In the genomic region with DNA sequence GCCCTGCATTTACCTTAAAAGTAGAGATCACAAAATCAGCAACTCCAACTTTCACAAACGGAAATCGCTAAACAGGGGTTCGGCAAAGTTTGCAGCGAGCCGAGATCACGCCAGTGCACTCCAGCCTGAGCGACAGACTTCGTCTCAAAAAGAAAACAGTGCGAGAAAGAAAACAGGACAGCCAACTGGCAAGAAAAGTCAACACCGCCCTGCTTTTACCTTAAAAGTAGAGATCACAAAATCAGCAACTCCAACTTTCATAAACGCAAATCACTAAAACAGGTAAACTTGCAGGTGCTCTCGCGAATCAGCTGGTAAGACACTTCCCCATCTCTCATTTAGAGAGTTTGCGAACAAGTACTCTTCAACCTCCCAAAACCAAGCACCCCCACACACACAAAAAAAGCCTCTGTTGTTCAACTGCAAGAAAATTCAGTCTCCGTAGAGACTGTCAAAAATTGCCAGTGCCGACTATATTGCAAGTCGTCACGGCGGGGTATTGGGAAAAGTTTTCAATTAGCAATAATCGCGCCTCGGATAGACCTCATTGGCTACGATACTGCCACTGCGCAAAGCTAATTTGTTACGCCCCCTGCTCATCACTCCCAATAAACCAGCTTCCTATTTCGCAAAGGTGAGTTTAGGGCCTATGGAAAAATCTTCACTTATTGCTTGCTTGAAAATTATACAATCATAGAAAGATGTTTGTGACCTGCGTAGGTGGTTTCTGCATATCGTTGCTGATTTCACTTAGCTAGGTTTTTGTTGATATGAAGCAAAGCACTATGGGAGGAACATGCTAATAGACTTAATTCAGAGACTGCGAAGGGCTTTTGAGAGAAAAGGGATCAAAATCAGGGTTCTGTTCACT, we compare ENCODE assay signal across 1 cellular context.
TF ChIP-seq lines count a peak whose summit lies in the region.

A gene (minus strand): TSS at position 577 of the 871 bp plus-strand sequence.

TF ChIP-seq in GM12878, 131 proteins besides CTCF, POLR2A, EP300 and RAD21 (continued from another document and continues in another):
- TF ChIP-seq, protein P1, sequence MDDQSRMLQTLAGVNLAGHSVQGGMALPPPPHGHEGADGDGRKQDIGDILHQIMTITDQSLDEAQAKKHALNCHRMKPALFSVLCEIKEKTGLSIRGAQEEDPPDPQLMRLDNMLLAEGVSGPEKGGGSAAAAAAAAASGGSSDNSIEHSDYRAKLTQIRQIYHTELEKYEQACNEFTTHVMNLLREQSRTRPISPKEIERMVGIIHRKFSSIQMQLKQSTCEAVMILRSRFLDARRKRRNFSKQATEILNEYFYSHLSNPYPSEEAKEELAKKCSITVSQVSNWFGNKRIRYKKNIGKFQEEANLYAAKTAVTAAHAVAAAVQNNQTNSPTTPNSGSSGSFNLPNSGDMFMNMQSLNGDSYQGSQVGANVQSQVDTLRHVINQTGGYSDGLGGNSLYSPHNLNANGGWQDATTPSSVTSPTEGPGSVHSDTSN (IDR thresholded peaks at IDR 0.05; ENCODE audit: insufficient replicate concordance, low read depth, low read length) = peak; percentile 63
- peak; percentile 56; the same call in 1 of the 2 replicates for TF ChIP-seq EED (IDR thresholded peaks at IDR 0.05; ENCODE audit: low read depth)
- TF ChIP-seq, protein P2, sequence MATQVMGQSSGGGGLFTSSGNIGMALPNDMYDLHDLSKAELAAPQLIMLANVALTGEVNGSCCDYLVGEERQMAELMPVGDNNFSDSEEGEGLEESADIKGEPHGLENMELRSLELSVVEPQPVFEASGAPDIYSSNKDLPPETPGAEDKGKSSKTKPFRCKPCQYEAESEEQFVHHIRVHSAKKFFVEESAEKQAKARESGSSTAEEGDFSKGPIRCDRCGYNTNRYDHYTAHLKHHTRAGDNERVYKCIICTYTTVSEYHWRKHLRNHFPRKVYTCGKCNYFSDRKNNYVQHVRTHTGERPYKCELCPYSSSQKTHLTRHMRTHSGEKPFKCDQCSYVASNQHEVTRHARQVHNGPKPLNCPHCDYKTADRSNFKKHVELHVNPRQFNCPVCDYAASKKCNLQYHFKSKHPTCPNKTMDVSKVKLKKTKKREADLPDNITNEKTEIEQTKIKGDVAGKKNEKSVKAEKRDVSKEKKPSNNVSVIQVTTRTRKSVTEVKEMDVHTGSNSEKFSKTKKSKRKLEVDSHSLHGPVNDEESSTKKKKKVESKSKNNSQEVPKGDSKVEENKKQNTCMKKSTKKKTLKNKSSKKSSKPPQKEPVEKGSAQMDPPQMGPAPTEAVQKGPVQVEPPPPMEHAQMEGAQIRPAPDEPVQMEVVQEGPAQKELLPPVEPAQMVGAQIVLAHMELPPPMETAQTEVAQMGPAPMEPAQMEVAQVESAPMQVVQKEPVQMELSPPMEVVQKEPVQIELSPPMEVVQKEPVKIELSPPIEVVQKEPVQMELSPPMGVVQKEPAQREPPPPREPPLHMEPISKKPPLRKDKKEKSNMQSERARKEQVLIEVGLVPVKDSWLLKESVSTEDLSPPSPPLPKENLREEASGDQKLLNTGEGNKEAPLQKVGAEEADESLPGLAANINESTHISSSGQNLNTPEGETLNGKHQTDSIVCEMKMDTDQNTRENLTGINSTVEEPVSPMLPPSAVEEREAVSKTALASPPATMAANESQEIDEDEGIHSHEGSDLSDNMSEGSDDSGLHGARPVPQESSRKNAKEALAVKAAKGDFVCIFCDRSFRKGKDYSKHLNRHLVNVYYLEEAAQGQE (IDR thresholded peaks at IDR 0.05; ENCODE audit: low read depth, low read length) = peak; percentile 45; the same call in 1 of the 2 replicates
- TF ChIP-seq, protein P3, sequence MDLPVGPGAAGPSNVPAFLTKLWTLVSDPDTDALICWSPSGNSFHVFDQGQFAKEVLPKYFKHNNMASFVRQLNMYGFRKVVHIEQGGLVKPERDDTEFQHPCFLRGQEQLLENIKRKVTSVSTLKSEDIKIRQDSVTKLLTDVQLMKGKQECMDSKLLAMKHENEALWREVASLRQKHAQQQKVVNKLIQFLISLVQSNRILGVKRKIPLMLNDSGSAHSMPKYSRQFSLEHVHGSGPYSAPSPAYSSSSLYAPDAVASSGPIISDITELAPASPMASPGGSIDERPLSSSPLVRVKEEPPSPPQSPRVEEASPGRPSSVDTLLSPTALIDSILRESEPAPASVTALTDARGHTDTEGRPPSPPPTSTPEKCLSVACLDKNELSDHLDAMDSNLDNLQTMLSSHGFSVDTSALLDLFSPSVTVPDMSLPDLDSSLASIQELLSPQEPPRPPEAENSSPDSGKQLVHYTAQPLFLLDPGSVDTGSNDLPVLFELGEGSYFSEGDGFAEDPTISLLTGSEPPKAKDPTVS (IDR thresholded peaks at IDR 0.05; ENCODE audit: low read depth, low read length) = no peak; the same call in 1 of the 2 replicates
- peak in 1 of 2 experiments; percentile 87; a peak in 1 of 4 replicates for TF ChIP-seq CEBPB (IDR thresholded peaks at IDR 0.05; ENCODE audit: borderline replicate concordance in 1 of 2, low read depth in 2 of 2, low read length in 2 of 2)
- peak; percentile 41; the same call in 1 of the 2 replicates for TF ChIP-seq FOXK2 (IDR thresholded peaks at IDR 0.05)
- TF ChIP-seq NBN (IDR thresholded peaks at IDR 0.05) = peak; percentile 95
- TF ChIP-seq KDM1A (IDR thresholded peaks at IDR 0.05; ENCODE audit: borderline replicate concordance) = no peak
- TF ChIP-seq PML (IDR thresholded peaks at IDR 0.05; ENCODE audit: low read length) = peak; percentile 100
- 0 out of 2 replicates have a peak, but pooled peaks have one; percentile 24 for TF ChIP-seq EZH2 (IDR thresholded peaks at IDR 0.05; ENCODE audit: borderline replicate concordance, control insufficient read depth, low read depth, low read length)
- TF ChIP-seq, protein P4, sequence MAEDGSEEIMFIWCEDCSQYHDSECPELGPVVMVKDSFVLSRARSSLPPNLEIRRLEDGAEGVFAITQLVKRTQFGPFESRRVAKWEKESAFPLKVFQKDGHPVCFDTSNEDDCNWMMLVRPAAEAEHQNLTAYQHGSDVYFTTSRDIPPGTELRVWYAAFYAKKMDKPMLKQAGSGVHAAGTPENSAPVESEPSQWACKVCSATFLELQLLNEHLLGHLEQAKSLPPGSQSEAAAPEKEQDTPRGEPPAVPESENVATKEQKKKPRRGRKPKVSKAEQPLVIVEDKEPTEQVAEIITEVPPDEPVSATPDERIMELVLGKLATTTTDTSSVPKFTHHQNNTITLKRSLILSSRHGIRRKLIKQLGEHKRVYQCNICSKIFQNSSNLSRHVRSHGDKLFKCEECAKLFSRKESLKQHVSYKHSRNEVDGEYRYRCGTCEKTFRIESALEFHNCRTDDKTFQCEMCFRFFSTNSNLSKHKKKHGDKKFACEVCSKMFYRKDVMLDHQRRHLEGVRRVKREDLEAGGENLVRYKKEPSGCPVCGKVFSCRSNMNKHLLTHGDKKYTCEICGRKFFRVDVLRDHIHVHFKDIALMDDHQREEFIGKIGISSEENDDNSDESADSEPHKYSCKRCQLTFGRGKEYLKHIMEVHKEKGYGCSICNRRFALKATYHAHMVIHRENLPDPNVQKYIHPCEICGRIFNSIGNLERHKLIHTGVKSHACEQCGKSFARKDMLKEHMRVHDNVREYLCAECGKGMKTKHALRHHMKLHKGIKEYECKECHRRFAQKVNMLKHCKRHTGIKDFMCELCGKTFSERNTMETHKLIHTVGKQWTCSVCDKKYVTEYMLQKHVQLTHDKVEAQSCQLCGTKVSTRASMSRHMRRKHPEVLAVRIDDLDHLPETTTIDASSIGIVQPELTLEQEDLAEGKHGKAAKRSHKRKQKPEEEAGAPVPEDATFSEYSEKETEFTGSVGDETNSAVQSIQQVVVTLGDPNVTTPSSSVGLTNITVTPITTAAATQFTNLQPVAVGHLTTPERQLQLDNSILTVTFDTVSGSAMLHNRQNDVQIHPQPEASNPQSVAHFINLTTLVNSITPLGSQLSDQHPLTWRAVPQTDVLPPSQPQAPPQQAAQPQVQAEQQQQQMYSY (CRISPR knock-in tag; IDR thresholded peaks at IDR 0.05) = peak; percentile 92
- peak; percentile 93 for TF ChIP-seq FOXM1 (IDR thresholded peaks at IDR 0.05; ENCODE audit: low read depth, low read length)
- TF ChIP-seq LARP7 (IDR thresholded peaks at IDR 0.05) = peak; percentile 16; the same call in 1 of the 2 replicates
- TF ChIP-seq NR2C2 (IDR thresholded peaks at IDR 0.05; ENCODE audit: borderline replicate concordance, control insufficient read depth, insufficient read length, low read depth) = no peak
- TF ChIP-seq JUND (IDR thresholded peaks at IDR 0.05; ENCODE audit: low read depth, low read length) = no peak
- TF ChIP-seq NFXL1 (IDR thresholded peaks at IDR 0.05; ENCODE audit: borderline replicate concordance) = no peak
- peak; percentile 97 for TF ChIP-seq BACH1 (IDR thresholded peaks at IDR 0.05; ENCODE audit: borderline replicate concordance)
- TF ChIP-seq, protein P5, sequence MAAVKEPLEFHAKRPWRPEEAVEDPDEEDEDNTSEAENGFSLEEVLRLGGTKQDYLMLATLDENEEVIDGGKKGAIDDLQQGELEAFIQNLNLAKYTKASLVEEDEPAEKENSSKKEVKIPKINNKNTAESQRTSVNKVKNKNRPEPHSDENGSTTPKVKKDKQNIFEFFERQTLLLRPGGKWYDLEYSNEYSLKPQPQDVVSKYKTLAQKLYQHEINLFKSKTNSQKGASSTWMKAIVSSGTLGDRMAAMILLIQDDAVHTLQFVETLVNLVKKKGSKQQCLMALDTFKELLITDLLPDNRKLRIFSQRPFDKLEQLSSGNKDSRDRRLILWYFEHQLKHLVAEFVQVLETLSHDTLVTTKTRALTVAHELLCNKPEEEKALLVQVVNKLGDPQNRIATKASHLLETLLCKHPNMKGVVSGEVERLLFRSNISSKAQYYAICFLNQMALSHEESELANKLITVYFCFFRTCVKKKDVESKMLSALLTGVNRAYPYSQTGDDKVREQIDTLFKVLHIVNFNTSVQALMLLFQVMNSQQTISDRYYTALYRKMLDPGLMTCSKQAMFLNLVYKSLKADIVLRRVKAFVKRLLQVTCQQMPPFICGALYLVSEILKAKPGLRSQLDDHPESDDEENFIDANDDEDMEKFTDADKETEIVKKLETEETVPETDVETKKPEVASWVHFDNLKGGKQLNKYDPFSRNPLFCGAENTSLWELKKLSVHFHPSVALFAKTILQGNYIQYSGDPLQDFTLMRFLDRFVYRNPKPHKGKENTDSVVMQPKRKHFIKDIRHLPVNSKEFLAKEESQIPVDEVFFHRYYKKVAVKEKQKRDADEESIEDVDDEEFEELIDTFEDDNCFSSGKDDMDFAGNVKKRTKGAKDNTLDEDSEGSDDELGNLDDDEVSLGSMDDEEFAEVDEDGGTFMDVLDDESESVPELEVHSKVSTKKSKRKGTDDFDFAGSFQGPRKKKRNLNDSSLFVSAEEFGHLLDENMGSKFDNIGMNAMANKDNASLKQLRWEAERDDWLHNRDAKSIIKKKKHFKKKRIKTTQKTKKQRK (IDR thresholded peaks at IDR 0.05; ENCODE audit: low read depth, low read length) = peak; percentile 63; the same call in 1 of the 2 replicates
- TF ChIP-seq POLR2AphosphoS5 (IDR thresholded peaks at IDR 0.05; ENCODE audit: low read length) = peak; percentile 100
- peak; percentile 98 for TF ChIP-seq SMAD1 (IDR thresholded peaks at IDR 0.05; ENCODE audit: low read depth, partially characterized antibody)
- TF ChIP-seq TCF12 (IDR thresholded peaks at IDR 0.05; ENCODE audit: low read depth, low read length) = peak; percentile 91
- TF ChIP-seq ZNF384 (IDR thresholded peaks at IDR 0.05; ENCODE audit: borderline replicate concordance, low read depth, low read length) = no peak
- no peak for TF ChIP-seq YBX1 (IDR thresholded peaks at IDR 0.05)
- TF ChIP-seq CBX5 (IDR thresholded peaks at IDR 0.05; ENCODE audit: low read depth) = peak; percentile 95
- TF ChIP-seq ATF7 (IDR thresholded peaks at IDR 0.05; ENCODE audit: low read depth) = peak; percentile 66
- TF ChIP-seq, protein P6, sequence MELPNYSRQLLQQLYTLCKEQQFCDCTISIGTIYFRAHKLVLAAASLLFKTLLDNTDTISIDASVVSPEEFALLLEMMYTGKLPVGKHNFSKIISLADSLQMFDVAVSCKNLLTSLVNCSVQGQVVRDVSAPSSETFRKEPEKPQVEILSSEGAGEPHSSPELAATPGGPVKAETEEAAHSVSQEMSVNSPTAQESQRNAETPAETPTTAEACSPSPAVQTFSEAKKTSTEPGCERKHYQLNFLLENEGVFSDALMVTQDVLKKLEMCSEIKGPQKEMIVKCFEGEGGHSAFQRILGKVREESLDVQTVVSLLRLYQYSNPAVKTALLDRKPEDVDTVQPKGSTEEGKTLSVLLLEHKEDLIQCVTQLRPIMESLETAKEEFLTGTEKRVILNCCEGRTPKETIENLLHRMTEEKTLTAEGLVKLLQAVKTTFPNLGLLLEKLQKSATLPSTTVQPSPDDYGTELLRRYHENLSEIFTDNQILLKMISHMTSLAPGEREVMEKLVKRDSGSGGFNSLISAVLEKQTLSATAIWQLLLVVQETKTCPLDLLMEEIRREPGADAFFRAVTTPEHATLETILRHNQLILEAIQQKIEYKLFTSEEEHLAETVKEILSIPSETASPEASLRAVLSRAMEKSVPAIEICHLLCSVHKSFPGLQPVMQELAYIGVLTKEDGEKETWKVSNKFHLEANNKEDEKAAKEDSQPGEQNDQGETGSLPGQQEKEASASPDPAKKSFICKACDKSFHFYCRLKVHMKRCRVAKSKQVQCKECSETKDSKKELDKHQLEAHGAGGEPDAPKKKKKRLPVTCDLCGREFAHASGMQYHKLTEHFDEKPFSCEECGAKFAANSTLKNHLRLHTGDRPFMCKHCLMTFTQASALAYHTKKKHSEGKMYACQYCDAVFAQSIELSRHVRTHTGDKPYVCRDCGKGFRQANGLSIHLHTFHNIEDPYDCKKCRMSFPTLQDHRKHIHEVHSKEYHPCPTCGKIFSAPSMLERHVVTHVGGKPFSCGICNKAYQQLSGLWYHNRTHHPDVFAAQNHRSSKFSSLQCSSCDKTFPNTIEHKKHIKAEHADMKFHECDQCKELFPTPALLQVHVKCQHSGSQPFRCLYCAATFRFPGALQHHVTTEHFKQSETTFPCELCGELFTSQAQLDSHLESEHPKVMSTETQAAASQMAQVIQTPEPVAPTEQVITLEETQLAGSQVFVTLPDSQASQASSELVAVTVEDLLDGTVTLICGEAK (IDR thresholded peaks at IDR 0.05; ENCODE audit: borderline replicate concordance) = no peak
- peak; percentile 90 for TF ChIP-seq CREM (IDR thresholded peaks at IDR 0.05; ENCODE audit: low read depth)
- peak; percentile 26; the same call in 1 of the 2 replicates for TF ChIP-seq DPF2 (IDR thresholded peaks at IDR 0.05)
- TF ChIP-seq MTA2 (IDR thresholded peaks at IDR 0.05; ENCODE audit: low read depth) = peak; percentile 47; the same call in 1 of the 2 replicates
- peak; percentile 92 for TF ChIP-seq KLF5 (IDR thresholded peaks at IDR 0.05; ENCODE audit: partially characterized antibody)
- no peak for TF ChIP-seq CBX3 (IDR thresholded peaks at IDR 0.05; ENCODE audit: borderline replicate concordance, low read depth)
- no peak for TF ChIP-seq RBBP5 (conservative IDR thresholded peaks at IDR 0.05)
- TF ChIP-seq SMC3 (IDR thresholded peaks at IDR 0.05; ENCODE audit: borderline replicate concordance, low read length) = no peak
